In genomic region chr6:27187546-27188205, GRCh38 we compare ENCODE assay signal across 9 cellular contexts. TPM values are rescaled to one million over a fixed set of nuclear protein-coding genes. Genes with fewer than 3 reads are reported as not detected.
DNase-seq lines count a peak whose midpoint lies in the region; FAIRE-seq and TF ChIP-seq lines count a peak whose summit lies in the region.
"Not testable (repeated sequence)": the region's sequence is repeated elsewhere in the genome, so short reads cannot be mapped to it uniquely, and the experiment has no call there.
"Had no signal": no experiment of that assay in that cellular context is flagged by ENCODE, and none has a peak within 500 bp of the region (broad histone marks: within the 10 kb centered on the region; RNA-seq: fewer than 3 reads in every experiment).

No MANE protein-coding gene starts in this region.

- H2AK5ac ChIP-seq in H1 (ENCODE audit: low read depth, low read length): not testable (repeated sequence)

- peak overlapping the region; percentile 72 for H3K4me3 ChIP-seq in BLaER1
- peak overlapping the region; percentile 59 for H3K4me3 ChIP-seq in HL-60 (replicated peaks; ENCODE audit: insufficient read depth, low read length)
- peak overlapping the region; percentile 62 to 89 (median 73) for H3K4me3 ChIP-seq in H1 (ENCODE audit: extremely low read depth in 1 of 4, insufficient read depth in 2 of 4, low read depth in 3 of 4, low read length in 4 of 4)
- peak overlapping the region; percentile 70 for H3K4me3 ChIP-seq in iPS-18c (ENCODE audit: insufficient read depth, low read depth, low read length)
- peak overlapping the region; percentile 57 to 71 (median 65) for H3K4me3 ChIP-seq in stomach

- peaks cover 16% of the 10 kb centered on the region for H3K4me1 Mint-ChIP-seq in activated naive CD4-positive, alpha-beta T cell treated with anti-CD3 and anti-CD28 coated beads, Interleukin-2, amount 10 ng/mL, durations not matched to agents 7 days and 5 days
- peaks cover 34% of the 10 kb centered on the region for H3K4me1 Mint-ChIP-seq in nephron progenitor cell

- H4K20me1 ChIP-seq in BLaER1; H1 (replicated peaks in 1 of 2; ENCODE audit: control insufficient read depth in 1 of 2, insufficient read depth in 2 of 2, low read length in 2 of 2): not testable (repeated sequence)

- not testable (repeated sequence) for TF ChIP-seq RAD21 in H1 (IDR thresholded peaks at IDR 0.05 in 1 of 2, conservative IDR thresholded peaks at IDR 0.05 in 1 of 2; ENCODE audit: low read depth in 2 of 2, low read length in 2 of 2)

- H3K4me2 ChIP-seq in BLaER1 (peak overlapping the region; percentile 91), H1 (ENCODE audit: insufficient read depth in 1 of 2, low read depth in 2 of 2, low read length in 2 of 2) (peak overlapping the region; percentile 83 to 94)

- CTCF ChIA-PET in activated naive CD4-positive, alpha-beta T cell treated with anti-CD3 and anti-CD28 coated beads, Interleukin-2, amount 10 ng/mL, durations not matched to agents 7 days and 5 days (lab: Charles Lee): interaction anchor here (0.6 to 1.9 kb wide), 6 partner anchors 10 to 707 kb away, joined by 3 to 5 read pairs (median 4); no protein-coding TSS in a partner anchor
- CTCF ChIA-PET in H1 (lab: Charles Lee; ENCODE audit: partially characterized antibody): interaction anchor here (0.6 to 1.8 kb wide), 20 partner anchors 8 to 569 kb away, joined by 3 to 7 read pairs (median 3); no protein-coding TSS in a partner anchor

- peaks cover 13% of the 10 kb centered on the region; the same call in 1 of the 2 replicates for H3K9me3 ChIP-seq in BLaER1
- H3K9me3 ChIP-seq in H1 (ENCODE audit: insufficient read depth in 2 of 2, low read depth in 1 of 2, low read length in 1 of 2); iPS-18c (ENCODE audit: control insufficient read depth, insufficient read depth, low read length); stomach: not testable (repeated sequence)

- not testable (repeated sequence) for H3K36me3 ChIP-seq in BLaER1; H1 (ENCODE audit: control insufficient read depth in 2 of 4, insufficient read depth in 4 of 4, low read length in 3 of 4); stomach

- H3K9me3 Mint-ChIP-seq in activated naive CD4-positive, alpha-beta T cell treated with anti-CD3 and anti-CD28 coated beads, Interleukin-2, amount 10 ng/mL, durations not matched to agents 7 days and 5 days: not testable (repeated sequence)
- peaks cover 25% of the 10 kb centered on the region for H3K9me3 Mint-ChIP-seq in nephron progenitor cell

- H3K14ac ChIP-seq in H1 (ENCODE audit: insufficient read length): not testable (repeated sequence)

- not testable (repeated sequence) for H3K27me3 ChIP-seq in BLaER1; HL-60 (ENCODE audit: insufficient read depth, poor library complexity, severe bottlenecking); H1 (replicated peaks in 1 of 4; ENCODE audit: control insufficient read depth in 3 of 4, extremely low read depth in 1 of 4, insufficient read depth in 3 of 4, low read length in 3 of 4); stomach

- not testable (repeated sequence) for H3K79me1 ChIP-seq in H1 (ENCODE audit: low read depth, low read length)

- peak overlapping the region; percentile 45 for H2AFZ ChIP-seq in H1 (ENCODE audit: low read length)

- not testable (repeated sequence) for H3K4me1 ChIP-seq in BLaER1; H1 (replicated peaks in 1 of 4; ENCODE audit: control insufficient read depth in 3 of 4, insufficient read depth in 4 of 4, low read length in 3 of 4)
- peaks cover 0 to 16% (median 12%) of the 10 kb centered on the region in 4 donors for H3K4me1 ChIP-seq in stomach

- H3K27ac ChIP-seq in BLaER1 (peak overlapping the region; percentile 58), H1 (ENCODE audit: low read depth, low read length) (peak overlapping the region; percentile 36; the same call in 1 of the 2 replicates), stomach (peak overlapping the region; percentile 75 to 88 (median 83))
- H3K27ac ChIP-seq in HL-60 (replicated peaks): not testable (repeated sequence)

- H2BK5ac ChIP-seq in H1 (ENCODE audit: low read depth, low read length): peak overlapping the region; percentile 79; the same call in 1 of the 2 replicates

- not testable (repeated sequence) for TF ChIP-seq POLR2A in H1 (IDR thresholded peaks at IDR 0.05; ENCODE audit: control extremely low read depth in 1 of 2, low read depth in 2 of 2, low read length in 2 of 2); stomach (IDR thresholded peaks at IDR 0.05)

- H3K27ac Mint-ChIP-seq in activated naive CD4-positive, alpha-beta T cell treated with anti-CD3 and anti-CD28 coated beads, Interleukin-2, amount 10 ng/mL, durations not matched to agents 7 days and 5 days: not testable (repeated sequence)
- H3K27ac Mint-ChIP-seq in nephron progenitor cell: peak overlapping the region; percentile 88

- peak overlapping the region; percentile 22 for H4K91ac ChIP-seq in H1 (replicated peaks; ENCODE audit: insufficient read length, low read length)

- not testable (repeated sequence) for TF ChIP-seq CTCF in HL-60 (IDR thresholded peaks at IDR 0.05; ENCODE audit: insufficient read depth, low read length); H1 (IDR thresholded peaks at IDR 0.05; ENCODE audit: control extremely low read depth in 1 of 3, insufficient read depth in 1 of 3, low read depth in 1 of 3, low read length in 3 of 3); nephron progenitor cell (IDR thresholded peaks at IDR 0.05); stomach (IDR thresholded peaks at IDR 0.05)

- H3K56ac ChIP-seq in H1 (replicated peaks; ENCODE audit: insufficient read length, low read depth, low read length): not testable (repeated sequence)

- H2BK15ac ChIP-seq in H1 (ENCODE audit: low read length): peak overlapping the region; percentile 23; the same call in 1 of the 2 replicates

- TF ChIP-seq EP300 in H1 (IDR thresholded peaks at IDR 0.05; ENCODE audit: borderline replicate concordance in 1 of 2, low read depth in 2 of 2, low read length in 2 of 2); stomach (IDR thresholded peaks at IDR 0.05): not testable (repeated sequence)

- H3K4ac ChIP-seq in H1 (replicated peaks; ENCODE audit: insufficient read length, low read depth, low read length): peak overlapping the region; percentile 97

- not testable (repeated sequence) for H3K79me2 ChIP-seq in H1 (ENCODE audit: control insufficient read depth in 1 of 2, insufficient read depth in 2 of 2, low read length in 2 of 2)

- peak overlapping the region; percentile 78 for H2BK12ac ChIP-seq in H1 (ENCODE audit: low read depth, low read length)

- not testable (repeated sequence) for H2BK20ac ChIP-seq in H1 (ENCODE audit: low read length)

- peak overlapping the region; percentile 30 for H4K5ac ChIP-seq in H1 (ENCODE audit: insufficient read length, low read depth, low read length)

- peak overlapping the region; percentile 77 for H3K9ac ChIP-seq in BLaER1
- peak overlapping the region; percentile 54 to 78 (median 64); a peak in 6 of 7 replicates for H3K9ac ChIP-seq in H1 (replicated peaks in 1 of 4; ENCODE audit: extremely low read depth in 1 of 4, low read depth in 3 of 4, low read length in 3 of 4)

- H4K8ac ChIP-seq in H1 (ENCODE audit: extremely low read depth, insufficient read depth, low read length): 0 out of 2 replicates have a peak overlapping the region, but pooled peaks have one; percentile 68

- not testable (repeated sequence) for H3K27me3 Mint-ChIP-seq in activated naive CD4-positive, alpha-beta T cell treated with anti-CD3 and anti-CD28 coated beads, Interleukin-2, amount 10 ng/mL, durations not matched to agents 7 days and 5 days; nephron progenitor cell (ENCODE audit: low read depth, poor library complexity)

- not testable (repeated sequence) for DNase-seq in HL-60 (ENCODE audit: low read depth in 1 of 2, low spot score in 1 of 2); activated naive CD4-positive, alpha-beta T cell treated with anti-CD3 and anti-CD28 coated beads, Interleukin-2, amount 10 ng/mL, durations not matched to agents 7 days and 5 days; nephron progenitor cell
- peak; percentile 26 for DNase-seq in SK-MEL-5 (ENCODE audit: low read depth, low spot score)
- peak in 1 of 2 experiments; percentile 55 for DNase-seq in H1 (ENCODE audit: low read depth in 1 of 2, low spot score in 2 of 2)
- peak; percentile 38 for DNase-seq in stomach

- not testable (repeated sequence) for H3K23ac ChIP-seq in H1 (ENCODE audit: insufficient read length)

- FAIRE-seq in H1 (lab: Jason Lieb, UNC): not testable (repeated sequence)

- H3K23me2 ChIP-seq in H1 (ENCODE audit: low read depth, low read length): not testable (repeated sequence)

- intact Hi-C loops in stomach (cut with DNase I; ENCODE audit: low total_unique reads): not testable (repeated sequence)

- peak overlapping the region; percentile 78 for H3K4me3 Mint-ChIP-seq in activated naive CD4-positive, alpha-beta T cell treated with anti-CD3 and anti-CD28 coated beads, Interleukin-2, amount 10 ng/mL, durations not matched to agents 7 days and 5 days
- H3K4me3 Mint-ChIP-seq in nephron progenitor cell: peak overlapping the region; percentile 88

- H3K36me3 Mint-ChIP-seq in activated naive CD4-positive, alpha-beta T cell treated with anti-CD3 and anti-CD28 coated beads, Interleukin-2, amount 10 ng/mL, durations not matched to agents 7 days and 5 days: not testable (repeated sequence)
- H3K36me3 Mint-ChIP-seq in nephron progenitor cell (ENCODE audit: low read depth): peaks cover 16% of the 10 kb centered on the region

- peak overlapping the region; percentile 65; the same call in 1 of the 2 replicates for H3K18ac ChIP-seq in H1 (ENCODE audit: extremely low read depth, low read length)

- POLR2A ChIA-PET in H1 (lab: Charles Lee; ENCODE audit: partially characterized antibody): interaction anchor here (0.6 to 2.2 kb wide), 15 partner anchors 10 to 705 kb away, joined by 3 to 27 read pairs (median 3); a partner anchor contains a TSS

- 25% methylated on average over 20 of the region's 20 CpGs; no CpG with 5 or more reads in 1 of the 2 experiments for WGBS in H1 (ENCODE audit: extremely low coverage in 1 of 2, insufficient coverage in 1 of 2, insufficient read length in 1 of 2, insufficient replicate concordance in 2 of 2, low coverage in 1 of 2, low lambda C conversion rate in 2 of 2, missing lambda C conversion rate in 1 of 2), 2 experiments
- WGBS in stomach, 5 donors: 7 to 9% (median 7%) methylated on average over 20 of the region's 20 CpGs

- not testable (repeated sequence) for H2BK120ac ChIP-seq in H1 (replicated peaks; ENCODE audit: low read depth, low read length)

- in situ Hi-C loops in SK-MEL-5 (cut with HindIII; ENCODE audit: low pct_unique_long_range_greater_than_20kb, low sequenced_read_pairs): not testable (repeated sequence)

RNA-seq across cellular contexts. Expression of gene PRSS16, which starts 59.8 kb away (rescaled TPM):
- 4.9 and 5.2 TPM in 2 replicates for total RNA-seq in SK-MEL-5 (2014; rRNA removed; shearing (Covaris generic))
- 8.9 and 14.3 TPM in 2 replicates for polyA plus RNA-seq in SK-MEL-5 (2015; cell fraction: cytosol; rRNA removed)
- 14.2 and 30.3 TPM in 2 replicates for polyA plus RNA-seq in SK-MEL-5 (2015; cell fraction: nucleus; rRNA removed)
- total RNA-seq in H1 (2021; fragmentation: NEBNext Ultra II Directional; extraction: Animal tissue kit (Norgen Biotek cat#: 25700)): 19.2 and 20.2 TPM in 2 replicates
- 38.9 and 39.6 TPM in 2 replicates for polyA plus RNA-seq in H1 (2011; rRNA removed)
- polyA plus RNA-seq in H1 (2011; cell fraction: cytosol; rRNA removed): 48.8 TPM
- polyA plus RNA-seq in H1 (2011; cell fraction: nucleus; rRNA removed): 23.7 TPM
- 15.7 to 20.6 TPM (median 19.8 TPM) in 4 replicates for polyA plus RNA-seq in H1 (2012, experiment 1 of 2)
- polyA plus RNA-seq in H1 (2012, experiment 2 of 2): 23.1 TPM
- polyA plus RNA-seq in H1 (2013, experiment 1 of 2): 15.2 TPM
- 16.0 TPM for polyA plus RNA-seq in H1 (2013, experiment 2 of 2)
- 27.4 and 34.3 TPM in 2 replicates for polyA minus RNA-seq in H1 (2011; rRNA and poly(A)+ RNA removed)
- 5.1 TPM for polyA minus RNA-seq in H1 (2011; cell fraction: cytosol; rRNA and poly(A)+ RNA removed)
- polyA minus RNA-seq in H1 (2011; cell fraction: nucleus; rRNA and poly(A)+ RNA removed): 11.7 TPM
- 10 to 100 TPM in 2 of 5 donors, 1 to 10 TPM in 2, not detected in 1; 2.2 to 36.2 (median 11.3) TPM for total RNA-seq in stomach
- polyA plus RNA-seq in stomach: 10 to 100 TPM in 2 of 3 donors, 1 to 10 TPM in 1; 7.4 to 23.7 (median 18.5) TPM
- total RNA-seq: lung microvascular endothelial cell had no signal
